In genomic region chr6:30156262-30156599, GRCh38 we compare ENCODE assay signal across 1 cellular context.
TF ChIP-seq lines count a peak whose summit lies in the region.

No MANE protein-coding gene starts in this region.

TF ChIP-seq in HEK293, 187 proteins besides CTCF, POLR2A, EP300 and RAD21 (continued from another document and continues in another):
- TF ChIP-seq, protein P1, sequence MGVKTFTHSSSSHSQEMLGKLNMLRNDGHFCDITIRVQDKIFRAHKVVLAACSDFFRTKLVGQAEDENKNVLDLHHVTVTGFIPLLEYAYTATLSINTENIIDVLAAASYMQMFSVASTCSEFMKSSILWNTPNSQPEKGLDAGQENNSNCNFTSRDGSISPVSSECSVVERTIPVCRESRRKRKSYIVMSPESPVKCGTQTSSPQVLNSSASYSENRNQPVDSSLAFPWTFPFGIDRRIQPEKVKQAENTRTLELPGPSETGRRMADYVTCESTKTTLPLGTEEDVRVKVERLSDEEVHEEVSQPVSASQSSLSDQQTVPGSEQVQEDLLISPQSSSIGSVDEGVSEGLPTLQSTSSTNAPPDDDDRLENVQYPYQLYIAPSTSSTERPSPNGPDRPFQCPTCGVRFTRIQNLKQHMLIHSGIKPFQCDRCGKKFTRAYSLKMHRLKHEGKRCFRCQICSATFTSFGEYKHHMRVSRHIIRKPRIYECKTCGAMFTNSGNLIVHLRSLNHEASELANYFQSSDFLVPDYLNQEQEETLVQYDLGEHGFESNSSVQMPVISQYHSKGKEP (tag by site-specific recombination; IDR thresholded peaks at IDR 0.05) = peak; percentile 65; the same call in 1 of the 2 replicates
- TF ChIP-seq ZNF791 (tag by site-specific recombination; IDR thresholded peaks at IDR 0.05) (no peak), ZNF843 (tag by site-specific recombination; IDR thresholded peaks at IDR 0.05) (peak; percentile 34; the same call in 1 of the 2 replicates), ZNF645 (tag by site-specific recombination; IDR thresholded peaks at IDR 0.05) (no peak), BCL11A (tag by site-specific recombination; IDR thresholded peaks at IDR 0.05; ENCODE audit: low read depth) (peak; percentile 64; the same call in 1 of the 2 replicates), ZNF16 (tag by site-specific recombination; IDR thresholded peaks at IDR 0.05; ENCODE audit: low read depth) (no peak), ZNF792 (tag by site-specific recombination; IDR thresholded peaks at IDR 0.05) (no peak), KLF1 (tag by site-specific recombination; IDR thresholded peaks at IDR 0.05) (peak; percentile 83), ZNF274 (IDR thresholded peaks at IDR 0.05; ENCODE audit: low read length) (no peak), ZNF274 (tag by site-specific recombination; IDR thresholded peaks at IDR 0.05; ENCODE audit: borderline replicate concordance) (no peak), ZNF610 (tag by site-specific recombination; IDR thresholded peaks at IDR 0.05; ENCODE audit: borderline replicate concordance) (no peak), GFI1B (tag by site-specific recombination; IDR thresholded peaks at IDR 0.05) (no peak), ZNF548 (tag by site-specific recombination; IDR thresholded peaks at IDR 0.05) (no peak), ZNF701 (tag by site-specific recombination; IDR thresholded peaks at IDR 0.05) (no peak), MZF1 (tag by site-specific recombination; IDR thresholded peaks at IDR 0.05; ENCODE audit: borderline replicate concordance) (peak; percentile 62), ZNF133 (tag by site-specific recombination; IDR thresholded peaks at IDR 0.05) (no peak), MYNN (tag by site-specific recombination; IDR thresholded peaks at IDR 0.05; ENCODE audit: borderline replicate concordance) (no peak), ZNF175 (tag by site-specific recombination; IDR thresholded peaks at IDR 0.05) (no peak), ZNF10 (tag by site-specific recombination; IDR thresholded peaks at IDR 0.05) (no peak), PRDM10 (tag by site-specific recombination; IDR thresholded peaks at IDR 0.05) (peak; percentile 72), ZNF311 (tag by site-specific recombination; IDR thresholded peaks at IDR 0.05; ENCODE audit: borderline replicate concordance) (no peak), ZNF473 (tag by site-specific recombination; IDR thresholded peaks at IDR 0.05) (no peak), ZNF692 (tag by site-specific recombination; IDR thresholded peaks at IDR 0.05) (peak; percentile 73), YY2 (tag by site-specific recombination; IDR thresholded peaks at IDR 0.05) (no peak), ZNF148 (tag by site-specific recombination; IDR thresholded peaks at IDR 0.05; ENCODE audit: borderline replicate concordance) (no peak), ZNF704 (tag by site-specific recombination; IDR thresholded peaks at IDR 0.05) (no peak), ZSCAN30 (tag by site-specific recombination; IDR thresholded peaks at IDR 0.05) (peak; percentile 33; the same call in 1 of the 2 replicates), ZBTB21 (tag by site-specific recombination; IDR thresholded peaks at IDR 0.05) (peak; percentile 77), ZNF362 (tag by site-specific recombination; IDR thresholded peaks at IDR 0.05) (no peak), ZNF416 (tag by site-specific recombination; IDR thresholded peaks at IDR 0.05) (no peak), ZNF544 (tag by site-specific recombination; IDR thresholded peaks at IDR 0.05) (no peak), ZNF621 (tag by site-specific recombination; IDR thresholded peaks at IDR 0.05) (no peak), WT1 (tag by site-specific recombination; IDR thresholded peaks at IDR 0.05) (peak; percentile 99), ZNF366 (tag by site-specific recombination; conservative IDR thresholded peaks at IDR 0.05) (peak; percentile 76), ZNF138 (tag by site-specific recombination; IDR thresholded peaks at IDR 0.05; ENCODE audit: borderline replicate concordance) (no peak), ZBTB48 (tag by site-specific recombination; IDR thresholded peaks at IDR 0.05) (no peak), ZNF184 (tag by site-specific recombination; IDR thresholded peaks at IDR 0.05) (peak; percentile 90), ZNF658 (tag by site-specific recombination; IDR thresholded peaks at IDR 0.05) (no peak), ZEB2 (tag by site-specific recombination; IDR thresholded peaks at IDR 0.05) (peak; percentile 91), ZNF768 (tag by site-specific recombination; IDR thresholded peaks at IDR 0.05) (no peak), SCRT2 (tag by site-specific recombination; IDR thresholded peaks at IDR 0.05) (no peak), ZFP3 (tag by site-specific recombination; IDR thresholded peaks at IDR 0.05; ENCODE audit: low read depth) (no peak), ZFP41 (tag by site-specific recombination; IDR thresholded peaks at IDR 0.05; ENCODE audit: borderline replicate concordance) (no peak), ZNF785 (tag by site-specific recombination; IDR thresholded peaks at IDR 0.05) (no peak)
- TF ChIP-seq, protein P2, sequence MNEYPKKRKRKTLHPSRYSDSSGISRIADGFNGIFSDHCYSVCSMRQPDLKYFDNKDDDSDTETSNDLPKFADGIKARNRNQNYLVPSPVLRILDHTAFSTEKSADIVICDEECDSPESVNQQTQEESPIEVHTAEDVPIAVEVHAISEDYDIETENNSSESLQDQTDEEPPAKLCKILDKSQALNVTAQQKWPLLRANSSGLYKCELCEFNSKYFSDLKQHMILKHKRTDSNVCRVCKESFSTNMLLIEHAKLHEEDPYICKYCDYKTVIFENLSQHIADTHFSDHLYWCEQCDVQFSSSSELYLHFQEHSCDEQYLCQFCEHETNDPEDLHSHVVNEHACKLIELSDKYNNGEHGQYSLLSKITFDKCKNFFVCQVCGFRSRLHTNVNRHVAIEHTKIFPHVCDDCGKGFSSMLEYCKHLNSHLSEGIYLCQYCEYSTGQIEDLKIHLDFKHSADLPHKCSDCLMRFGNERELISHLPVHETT (tag by site-specific recombination; IDR thresholded peaks at IDR 0.05) = peak; percentile 40; the same call in 1 of the 2 replicates
- TF ChIP-seq, protein P3, sequence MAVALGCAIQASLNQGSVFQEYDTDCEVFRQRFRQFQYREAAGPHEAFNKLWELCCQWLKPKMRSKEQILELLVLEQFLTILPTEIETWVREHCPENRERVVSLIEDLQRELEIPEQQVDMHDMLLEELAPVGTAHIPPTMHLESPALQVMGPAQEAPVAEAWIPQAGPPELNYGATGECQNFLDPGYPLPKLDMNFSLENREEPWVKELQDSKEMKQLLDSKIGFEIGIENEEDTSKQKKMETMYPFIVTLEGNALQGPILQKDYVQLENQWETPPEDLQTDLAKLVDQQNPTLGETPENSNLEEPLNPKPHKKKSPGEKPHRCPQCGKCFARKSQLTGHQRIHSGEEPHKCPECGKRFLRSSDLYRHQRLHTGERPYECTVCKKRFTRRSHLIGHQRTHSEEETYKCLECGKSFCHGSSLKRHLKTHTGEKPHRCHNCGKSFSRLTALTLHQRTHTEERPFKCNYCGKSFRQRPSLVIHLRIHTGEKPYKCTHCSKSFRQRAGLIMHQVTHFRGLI (tag by site-specific recombination; IDR thresholded peaks at IDR 0.05) = no peak
- TF ChIP-seq, protein P4, sequence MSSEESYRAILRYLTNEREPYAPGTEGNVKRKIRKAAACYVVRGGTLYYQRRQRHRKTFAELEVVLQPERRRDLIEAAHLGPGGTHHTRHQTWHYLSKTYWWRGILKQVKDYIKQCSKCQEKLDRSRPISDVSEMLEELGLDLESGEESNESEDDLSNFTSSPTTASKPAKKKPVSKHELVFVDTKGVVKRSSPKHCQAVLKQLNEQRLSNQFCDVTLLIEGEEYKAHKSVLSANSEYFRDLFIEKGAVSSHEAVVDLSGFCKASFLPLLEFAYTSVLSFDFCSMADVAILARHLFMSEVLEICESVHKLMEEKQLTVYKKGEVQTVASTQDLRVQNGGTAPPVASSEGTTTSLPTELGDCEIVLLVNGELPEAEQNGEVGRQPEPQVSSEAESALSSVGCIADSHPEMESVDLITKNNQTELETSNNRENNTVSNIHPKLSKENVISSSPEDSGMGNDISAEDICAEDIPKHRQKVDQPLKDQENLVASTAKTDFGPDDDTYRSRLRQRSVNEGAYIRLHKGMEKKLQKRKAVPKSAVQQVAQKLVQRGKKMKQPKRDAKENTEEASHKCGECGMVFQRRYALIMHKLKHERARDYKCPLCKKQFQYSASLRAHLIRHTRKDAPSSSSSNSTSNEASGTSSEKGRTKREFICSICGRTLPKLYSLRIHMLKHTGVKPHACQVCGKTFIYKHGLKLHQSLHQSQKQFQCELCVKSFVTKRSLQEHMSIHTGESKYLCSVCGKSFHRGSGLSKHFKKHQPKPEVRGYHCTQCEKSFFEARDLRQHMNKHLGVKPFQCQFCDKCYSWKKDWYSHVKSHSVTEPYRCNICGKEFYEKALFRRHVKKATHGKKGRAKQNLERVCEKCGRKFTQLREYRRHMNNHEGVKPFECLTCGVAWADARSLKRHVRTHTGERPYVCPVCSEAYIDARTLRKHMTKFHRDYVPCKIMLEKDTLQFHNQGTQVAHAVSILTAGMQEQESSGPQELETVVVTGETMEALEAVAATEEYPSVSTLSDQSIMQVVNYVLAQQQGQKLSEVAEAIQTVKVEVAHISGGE (tag by site-specific recombination; conservative IDR thresholded peaks at IDR 0.05; ENCODE audit: low read depth) = peak; percentile 93
